In the genomic region with DNA sequence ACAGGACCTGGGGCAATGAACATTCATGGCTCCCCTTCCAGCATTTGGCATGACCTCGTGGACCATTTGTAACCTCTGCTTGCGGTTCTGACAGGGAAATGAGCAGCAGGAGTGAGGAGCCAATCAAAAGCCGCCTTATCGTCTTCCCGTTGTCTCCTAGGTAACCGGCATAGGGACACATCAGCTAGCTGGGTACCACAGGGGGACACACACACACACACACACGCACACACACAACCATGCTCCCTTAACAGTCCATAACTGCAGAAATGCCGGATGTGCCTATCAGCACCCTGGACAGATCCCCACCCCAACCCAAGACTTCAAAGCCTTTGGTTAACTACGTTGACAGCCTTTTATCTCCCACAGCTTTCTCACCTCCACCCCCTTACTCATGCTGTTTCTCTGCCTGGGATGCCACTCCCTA, we compare ENCODE assay signal across 8 cellular contexts. TPM values are rescaled to one million over a fixed set of nuclear protein-coding genes. Genes with fewer than 3 reads are reported as not detected.
A peak's percentile ranks its signal among the peaks of the same experiment; 100 is the strongest.
DNase-seq lines count a peak whose midpoint lies in the region; ATAC-seq and TF ChIP-seq lines count a peak whose summit lies in the region.

No MANE protein-coding gene starts in this region.

- POLR2A ChIA-PET in activated CD4-positive, alpha-beta memory T cell treated with anti-CD3 and anti-CD28 coated beads for 36 hours (lab: Charles Lee): no interaction called here

- peaks cover 45% of the 10 kb centered on the region for H3K27me3 Mint-ChIP-seq in activated CD4-positive, alpha-beta memory T cell treated with anti-CD3 and anti-CD28 coated beads for 36 hours

- no peak for TF ChIP-seq POLR2A in erythroblast (IDR thresholded peaks at IDR 0.05; ENCODE audit: low read length)

- TF ChIP-seq CTCF in AG10803 (conservative IDR thresholded peaks at IDR 0.05; ENCODE audit: low read length): no peak

- H3K36me3 Mint-ChIP-seq in activated CD4-positive, alpha-beta memory T cell treated with anti-CD3 and anti-CD28 coated beads for 36 hours: no peaks in the 10 kb centered on the region

- DNase-seq in AG10803 (ENCODE audit: low read depth) (peak; percentile 22), KG1 (lab: John Stamatoyannopoulos, UW) (peak; percentile 21), erythroblast (lab: John Stamatoyannopoulos, UW) (peak; percentile 36 to 49), SIG-M5 treated with dmso at 0.1 percent for 504 hours (lab: John Stamatoyannopoulos, UW; ENCODE audit: unreplicated experiment) (no peak)
- DNase-seq in activated CD4-positive, alpha-beta memory T cell treated with anti-CD3 and anti-CD28 coated beads for 36 hours: peak; percentile 66
- DNase-seq in stimulated activated CD4-positive, alpha-beta T cell treated with anti-CD3 and anti-CD28 coated beads, Interleukin-2, amount 100 ng/mL, for 24 hours: peak; percentile 56 to 61

- ATAC-seq in HG02981 (IDR thresholded peaks at IDR 0.05; ENCODE audit: unreplicated experiment): no peak
- ATAC-seq in GM21786 (IDR thresholded peaks at IDR 0.05; ENCODE audit: unreplicated experiment): no peak

- no peak overlapping the region for H3K4me3 Mint-ChIP-seq in activated CD4-positive, alpha-beta memory T cell treated with anti-CD3 and anti-CD28 coated beads for 36 hours

- no peak overlapping the region for H3K4me3 ChIP-seq in AG10803 (ENCODE audit: low read length)

- CTCF ChIA-PET in activated CD4-positive, alpha-beta memory T cell treated with anti-CD3 and anti-CD28 coated beads for 36 hours (lab: Charles Lee): no interaction called here

- H3K4me1 Mint-ChIP-seq in activated CD4-positive, alpha-beta memory T cell treated with anti-CD3 and anti-CD28 coated beads for 36 hours (ENCODE audit: low read depth): peaks cover 4% of the 10 kb centered on the region

- intact Hi-C loops in activated CD4-positive, alpha-beta memory T cell treated with anti-CD3 and anti-CD28 coated beads for 36 hours (cut with micrococcal nuclease): no loop called here

- H3K27ac Mint-ChIP-seq in activated CD4-positive, alpha-beta memory T cell treated with anti-CD3 and anti-CD28 coated beads for 36 hours: no peak overlapping the region

- no peaks in the 10 kb centered on the region for H3K9me3 Mint-ChIP-seq in activated CD4-positive, alpha-beta memory T cell treated with anti-CD3 and anti-CD28 coated beads for 36 hours

RNA-seq across cellular contexts. Expression of a gene that starts 53.4 kb away (rescaled TPM):
- total RNA-seq in activated CD4-positive, alpha-beta memory T cell treated with anti-CD3 and anti-CD28 coated beads for 36 hours: 10 to 100 TPM; 16.6 to 18.6 TPM

RNA-seq across cellular contexts. Expression of a gene that starts 58.0 kb away (rescaled TPM):
- not detected for total RNA-seq in activated CD4-positive, alpha-beta memory T cell treated with anti-CD3 and anti-CD28 coated beads for 36 hours
